In the genomic region with DNA sequence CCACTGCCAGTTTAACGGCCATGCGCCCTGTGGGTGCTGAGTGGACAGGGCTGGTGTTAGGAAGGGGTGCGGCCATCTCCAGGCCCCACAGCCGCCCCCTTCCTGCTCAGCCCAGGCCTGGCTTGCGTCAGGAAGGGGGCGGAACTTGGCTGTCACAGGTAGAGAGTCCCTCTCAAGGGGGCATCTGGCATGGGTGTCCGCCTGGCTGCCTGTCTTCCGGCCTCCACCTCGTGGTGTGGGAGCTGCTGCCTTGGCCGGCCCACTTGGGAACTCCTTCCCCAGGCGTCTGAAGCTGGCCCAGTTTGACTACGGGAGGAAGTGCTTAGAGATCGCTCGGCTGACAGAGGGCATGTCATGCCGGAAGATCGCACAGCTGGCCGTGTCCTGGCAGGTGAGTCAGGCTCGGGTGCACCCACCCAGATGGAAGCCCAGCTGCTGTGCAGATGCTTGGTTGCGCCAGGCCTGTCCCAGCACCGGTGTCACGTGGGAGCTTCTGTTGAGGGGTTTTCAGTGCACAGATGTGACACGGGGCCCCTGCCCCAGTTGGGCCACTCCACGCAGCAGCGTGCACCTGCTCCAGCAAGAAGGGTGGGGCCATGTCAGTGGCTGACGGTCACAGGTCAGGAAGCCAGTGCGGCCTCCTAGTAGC, we compare ENCODE assay signal across 1 cellular context.
TF ChIP-seq lines count a peak whose summit lies in the region.

No MANE protein-coding gene starts in this region.

TF ChIP-seq in HepG2, 621 proteins besides CTCF, POLR2A, EP300 and RAD21 (continues in another document):
- TF ChIP-seq NR1H2 (CRISPR knock-in tag; IDR thresholded peaks at IDR 0.05; ENCODE audit: borderline replicate concordance, low read depth) (no peak), SPEN (CRISPR knock-in tag; IDR thresholded peaks at IDR 0.05; ENCODE audit: low read depth) (peak; percentile 25; the same call in 1 of the 2 replicates), ZEB1 (IDR thresholded peaks at IDR 0.05; ENCODE audit: insufficient replicate concordance, low read depth) (peak; percentile 79), ZNF326 (CRISPR knock-in tag; IDR thresholded peaks at IDR 0.05; ENCODE audit: borderline replicate concordance) (no peak), ZNF383 (CRISPR knock-in tag; IDR thresholded peaks at IDR 0.05; ENCODE audit: borderline replicate concordance) (no peak), NFYC (CRISPR knock-in tag; IDR thresholded peaks at IDR 0.05) (0 out of 2 replicates have a peak, but pooled peaks have one; percentile 21), MIER3 (CRISPR knock-in tag; IDR thresholded peaks at IDR 0.05; ENCODE audit: borderline replicate concordance) (no peak), SALL2 (CRISPR knock-in tag; IDR thresholded peaks at IDR 0.05) (no peak), CEBPB (IDR thresholded peaks at IDR 0.05; ENCODE audit: borderline replicate concordance, low read depth, low read length) (peak; percentile 13; the same call in 1 of the 2 replicates), SAP130 (CRISPR knock-in tag; IDR thresholded peaks at IDR 0.05; ENCODE audit: low read depth) (peak; percentile 74), ARNT (IDR thresholded peaks at IDR 0.05) (no peak), ZBTB1 (CRISPR knock-in tag; IDR thresholded peaks at IDR 0.05; ENCODE audit: borderline replicate concordance) (no peak), THAP11 (CRISPR knock-in tag; IDR thresholded peaks at IDR 0.05) (peak; percentile 51; the same call in 1 of the 2 replicates), MIER2 (CRISPR knock-in tag; IDR thresholded peaks at IDR 0.05) (0 out of 2 replicates have a peak, but pooled peaks have one; percentile 12), ZNF225 (CRISPR knock-in tag; IDR thresholded peaks at IDR 0.05) (0 out of 2 replicates have a peak, but pooled peaks have one; percentile 49), TBL1XR1 (IDR thresholded peaks at IDR 0.05; ENCODE audit: borderline replicate concordance, low read length, partially characterized antibody) (no peak), ZNF274 (CRISPR knock-in tag; IDR thresholded peaks at IDR 0.05) (peak; percentile 55), MATR3 (CRISPR knock-in tag; IDR thresholded peaks at IDR 0.05) (no peak), ARNTL (CRISPR knock-in tag; IDR thresholded peaks at IDR 0.05) (0 out of 2 replicates have a peak, but pooled peaks have one; percentile 47), ZNF335 (CRISPR knock-in tag; IDR thresholded peaks at IDR 0.05) (peak; percentile 98), ZBTB7A (CRISPR knock-in tag; IDR thresholded peaks at IDR 0.05) (peak; percentile 58; the same call in 1 of the 2 replicates), KDM3A (CRISPR knock-in tag; IDR thresholded peaks at IDR 0.05; ENCODE audit: low read depth) (no peak), ZNF468 (CRISPR knock-in tag; IDR thresholded peaks at IDR 0.05) (no peak)
- TF ChIP-seq, protein P1, sequence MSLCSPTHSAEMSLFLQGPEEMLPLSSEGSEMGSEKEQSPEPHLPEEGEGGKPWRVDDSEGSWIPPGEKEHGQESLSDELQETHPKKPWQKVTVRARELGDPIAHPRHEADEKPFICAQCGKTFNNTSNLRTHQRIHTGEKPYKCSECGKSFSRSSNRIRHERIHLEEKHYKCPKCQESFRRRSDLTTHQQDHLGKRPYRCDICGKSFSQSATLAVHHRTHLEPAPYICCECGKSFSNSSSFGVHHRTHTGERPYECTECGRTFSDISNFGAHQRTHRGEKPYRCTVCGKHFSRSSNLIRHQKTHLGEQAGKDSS (CRISPR knock-in tag; IDR thresholded peaks at IDR 0.05; ENCODE audit: borderline replicate concordance, low read depth): no peak
- TF ChIP-seq, protein P2, sequence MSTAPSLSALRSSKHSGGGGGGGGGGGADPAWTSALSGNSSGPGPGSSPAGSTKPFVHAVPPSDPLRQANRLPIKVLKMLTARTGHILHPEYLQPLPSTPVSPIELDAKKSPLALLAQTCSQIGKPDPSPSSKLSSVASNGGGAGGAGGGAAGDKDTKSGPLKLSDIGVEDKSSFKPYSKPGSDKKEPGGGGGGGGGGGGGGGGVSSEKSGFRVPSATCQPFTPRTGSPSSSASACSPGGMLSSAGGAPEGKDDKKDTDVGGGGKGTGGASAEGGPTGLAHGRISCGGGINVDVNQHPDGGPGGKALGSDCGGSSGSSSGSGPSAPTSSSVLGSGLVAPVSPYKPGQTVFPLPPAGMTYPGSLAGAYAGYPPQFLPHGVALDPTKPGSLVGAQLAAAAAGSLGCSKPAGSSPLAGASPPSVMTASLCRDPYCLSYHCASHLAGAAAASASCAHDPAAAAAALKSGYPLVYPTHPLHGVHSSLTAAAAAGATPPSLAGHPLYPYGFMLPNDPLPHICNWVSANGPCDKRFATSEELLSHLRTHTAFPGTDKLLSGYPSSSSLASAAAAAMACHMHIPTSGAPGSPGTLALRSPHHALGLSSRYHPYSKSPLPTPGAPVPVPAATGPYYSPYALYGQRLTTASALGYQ (CRISPR knock-in tag; IDR thresholded peaks at IDR 0.05): no peak
- TF ChIP-seq, protein P3, sequence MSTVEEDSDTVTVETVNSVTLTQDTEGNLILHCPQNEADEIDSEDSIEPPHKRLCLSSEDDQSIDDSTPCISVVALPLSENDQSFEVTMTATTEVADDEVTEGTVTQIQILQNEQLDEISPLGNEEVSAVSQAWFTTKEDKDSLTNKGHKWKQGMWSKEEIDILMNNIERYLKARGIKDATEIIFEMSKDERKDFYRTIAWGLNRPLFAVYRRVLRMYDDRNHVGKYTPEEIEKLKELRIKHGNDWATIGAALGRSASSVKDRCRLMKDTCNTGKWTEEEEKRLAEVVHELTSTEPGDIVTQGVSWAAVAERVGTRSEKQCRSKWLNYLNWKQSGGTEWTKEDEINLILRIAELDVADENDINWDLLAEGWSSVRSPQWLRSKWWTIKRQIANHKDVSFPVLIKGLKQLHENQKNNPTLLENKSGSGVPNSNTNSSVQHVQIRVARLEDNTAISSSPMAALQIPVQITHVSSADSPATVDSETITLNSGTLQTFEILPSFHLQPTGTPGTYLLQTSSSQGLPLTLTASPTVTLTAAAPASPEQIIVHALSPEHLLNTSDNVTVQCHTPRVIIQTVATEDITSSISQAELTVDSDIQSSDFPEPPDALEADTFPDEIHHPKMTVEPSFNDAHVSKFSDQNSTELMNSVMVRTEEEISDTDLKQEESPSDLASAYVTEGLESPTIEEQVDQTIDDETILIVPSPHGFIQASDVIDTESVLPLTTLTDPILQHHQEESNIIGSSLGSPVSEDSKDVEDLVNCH (CRISPR knock-in tag; IDR thresholded peaks at IDR 0.05): no peak
- TF ChIP-seq, protein P4, sequence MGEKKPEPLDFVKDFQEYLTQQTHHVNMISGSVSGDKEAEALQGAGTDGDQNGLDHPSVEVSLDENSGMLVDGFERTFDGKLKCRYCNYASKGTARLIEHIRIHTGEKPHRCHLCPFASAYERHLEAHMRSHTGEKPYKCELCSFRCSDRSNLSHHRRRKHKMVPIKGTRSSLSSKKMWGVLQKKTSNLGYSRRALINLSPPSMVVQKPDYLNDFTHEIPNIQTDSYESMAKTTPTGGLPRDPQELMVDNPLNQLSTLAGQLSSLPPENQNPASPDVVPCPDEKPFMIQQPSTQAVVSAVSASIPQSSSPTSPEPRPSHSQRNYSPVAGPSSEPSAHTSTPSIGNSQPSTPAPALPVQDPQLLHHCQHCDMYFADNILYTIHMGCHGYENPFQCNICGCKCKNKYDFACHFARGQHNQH (CRISPR knock-in tag; IDR thresholded peaks at IDR 0.05): peak; percentile 71; the same call in 1 of the 2 replicates
- TF ChIP-seq, protein P5, sequence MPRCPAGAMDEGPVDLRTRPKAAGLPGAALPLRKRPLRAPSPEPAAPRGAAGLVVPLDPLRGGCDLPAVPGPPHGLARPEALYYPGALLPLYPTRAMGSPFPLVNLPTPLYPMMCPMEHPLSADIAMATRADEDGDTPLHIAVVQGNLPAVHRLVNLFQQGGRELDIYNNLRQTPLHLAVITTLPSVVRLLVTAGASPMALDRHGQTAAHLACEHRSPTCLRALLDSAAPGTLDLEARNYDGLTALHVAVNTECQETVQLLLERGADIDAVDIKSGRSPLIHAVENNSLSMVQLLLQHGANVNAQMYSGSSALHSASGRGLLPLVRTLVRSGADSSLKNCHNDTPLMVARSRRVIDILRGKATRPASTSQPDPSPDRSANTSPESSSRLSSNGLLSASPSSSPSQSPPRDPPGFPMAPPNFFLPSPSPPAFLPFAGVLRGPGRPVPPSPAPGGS (CRISPR knock-in tag; IDR thresholded peaks at IDR 0.05): no peak; the same call in 1 of the 2 replicates
- TF ChIP-seq, protein P6, sequence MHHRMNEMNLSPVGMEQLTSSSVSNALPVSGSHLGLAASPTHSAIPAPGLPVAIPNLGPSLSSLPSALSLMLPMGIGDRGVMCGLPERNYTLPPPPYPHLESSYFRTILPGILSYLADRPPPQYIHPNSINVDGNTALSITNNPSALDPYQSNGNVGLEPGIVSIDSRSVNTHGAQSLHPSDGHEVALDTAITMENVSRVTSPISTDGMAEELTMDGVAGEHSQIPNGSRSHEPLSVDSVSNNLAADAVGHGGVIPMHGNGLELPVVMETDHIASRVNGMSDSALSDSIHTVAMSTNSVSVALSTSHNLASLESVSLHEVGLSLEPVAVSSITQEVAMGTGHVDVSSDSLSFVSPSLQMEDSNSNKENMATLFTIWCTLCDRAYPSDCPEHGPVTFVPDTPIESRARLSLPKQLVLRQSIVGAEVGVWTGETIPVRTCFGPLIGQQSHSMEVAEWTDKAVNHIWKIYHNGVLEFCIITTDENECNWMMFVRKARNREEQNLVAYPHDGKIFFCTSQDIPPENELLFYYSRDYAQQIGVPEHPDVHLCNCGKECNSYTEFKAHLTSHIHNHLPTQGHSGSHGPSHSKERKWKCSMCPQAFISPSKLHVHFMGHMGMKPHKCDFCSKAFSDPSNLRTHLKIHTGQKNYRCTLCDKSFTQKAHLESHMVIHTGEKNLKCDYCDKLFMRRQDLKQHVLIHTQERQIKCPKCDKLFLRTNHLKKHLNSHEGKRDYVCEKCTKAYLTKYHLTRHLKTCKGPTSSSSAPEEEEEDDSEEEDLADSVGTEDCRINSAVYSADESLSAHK (CRISPR knock-in tag; IDR thresholded peaks at IDR 0.05; ENCODE audit: borderline replicate concordance): no peak
- TF ChIP-seq, protein P7, sequence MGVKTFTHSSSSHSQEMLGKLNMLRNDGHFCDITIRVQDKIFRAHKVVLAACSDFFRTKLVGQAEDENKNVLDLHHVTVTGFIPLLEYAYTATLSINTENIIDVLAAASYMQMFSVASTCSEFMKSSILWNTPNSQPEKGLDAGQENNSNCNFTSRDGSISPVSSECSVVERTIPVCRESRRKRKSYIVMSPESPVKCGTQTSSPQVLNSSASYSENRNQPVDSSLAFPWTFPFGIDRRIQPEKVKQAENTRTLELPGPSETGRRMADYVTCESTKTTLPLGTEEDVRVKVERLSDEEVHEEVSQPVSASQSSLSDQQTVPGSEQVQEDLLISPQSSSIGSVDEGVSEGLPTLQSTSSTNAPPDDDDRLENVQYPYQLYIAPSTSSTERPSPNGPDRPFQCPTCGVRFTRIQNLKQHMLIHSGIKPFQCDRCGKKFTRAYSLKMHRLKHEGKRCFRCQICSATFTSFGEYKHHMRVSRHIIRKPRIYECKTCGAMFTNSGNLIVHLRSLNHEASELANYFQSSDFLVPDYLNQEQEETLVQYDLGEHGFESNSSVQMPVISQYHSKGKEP (CRISPR knock-in tag; IDR thresholded peaks at IDR 0.05): no peak
- TF ChIP-seq, protein P8, sequence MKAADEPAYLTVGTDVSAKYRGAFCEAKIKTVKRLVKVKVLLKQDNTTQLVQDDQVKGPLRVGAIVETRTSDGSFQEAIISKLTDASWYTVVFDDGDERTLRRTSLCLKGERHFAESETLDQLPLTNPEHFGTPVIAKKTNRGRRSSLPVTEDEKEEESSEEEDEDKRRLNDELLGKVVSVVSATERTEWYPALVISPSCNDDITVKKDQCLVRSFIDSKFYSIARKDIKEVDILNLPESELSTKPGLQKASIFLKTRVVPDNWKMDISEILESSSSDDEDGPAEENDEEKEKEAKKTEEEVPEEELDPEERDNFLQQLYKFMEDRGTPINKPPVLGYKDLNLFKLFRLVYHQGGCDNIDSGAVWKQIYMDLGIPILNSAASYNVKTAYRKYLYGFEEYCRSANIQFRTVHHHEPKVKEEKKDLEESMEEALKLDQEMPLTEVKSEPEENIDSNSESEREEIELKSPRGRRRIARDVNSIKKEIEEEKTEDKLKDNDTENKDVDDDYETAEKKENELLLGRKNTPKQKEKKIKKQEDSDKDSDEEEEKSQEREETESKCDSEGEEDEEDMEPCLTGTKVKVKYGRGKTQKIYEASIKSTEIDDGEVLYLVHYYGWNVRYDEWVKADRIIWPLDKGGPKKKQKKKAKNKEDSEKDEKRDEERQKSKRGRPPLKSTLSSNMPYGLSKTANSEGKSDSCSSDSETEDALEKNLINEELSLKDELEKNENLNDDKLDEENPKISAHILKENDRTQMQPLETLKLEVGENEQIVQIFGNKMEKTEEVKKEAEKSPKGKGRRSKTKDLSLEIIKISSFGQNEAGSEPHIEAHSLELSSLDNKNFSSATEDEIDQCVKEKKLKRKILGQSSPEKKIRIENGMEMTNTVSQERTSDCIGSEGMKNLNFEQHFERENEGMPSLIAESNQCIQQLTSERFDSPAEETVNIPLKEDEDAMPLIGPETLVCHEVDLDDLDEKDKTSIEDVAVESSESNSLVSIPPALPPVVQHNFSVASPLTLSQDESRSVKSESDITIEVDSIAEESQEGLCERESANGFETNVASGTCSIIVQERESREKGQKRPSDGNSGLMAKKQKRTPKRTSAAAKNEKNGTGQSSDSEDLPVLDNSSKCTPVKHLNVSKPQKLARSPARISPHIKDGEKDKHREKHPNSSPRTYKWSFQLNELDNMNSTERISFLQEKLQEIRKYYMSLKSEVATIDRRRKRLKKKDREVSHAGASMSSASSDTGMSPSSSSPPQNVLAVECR (CRISPR knock-in tag; IDR thresholded peaks at IDR 0.05; ENCODE audit: borderline replicate concordance): peak; percentile 57; the same call in 1 of the 2 replicates
- TF ChIP-seq, protein P9, sequence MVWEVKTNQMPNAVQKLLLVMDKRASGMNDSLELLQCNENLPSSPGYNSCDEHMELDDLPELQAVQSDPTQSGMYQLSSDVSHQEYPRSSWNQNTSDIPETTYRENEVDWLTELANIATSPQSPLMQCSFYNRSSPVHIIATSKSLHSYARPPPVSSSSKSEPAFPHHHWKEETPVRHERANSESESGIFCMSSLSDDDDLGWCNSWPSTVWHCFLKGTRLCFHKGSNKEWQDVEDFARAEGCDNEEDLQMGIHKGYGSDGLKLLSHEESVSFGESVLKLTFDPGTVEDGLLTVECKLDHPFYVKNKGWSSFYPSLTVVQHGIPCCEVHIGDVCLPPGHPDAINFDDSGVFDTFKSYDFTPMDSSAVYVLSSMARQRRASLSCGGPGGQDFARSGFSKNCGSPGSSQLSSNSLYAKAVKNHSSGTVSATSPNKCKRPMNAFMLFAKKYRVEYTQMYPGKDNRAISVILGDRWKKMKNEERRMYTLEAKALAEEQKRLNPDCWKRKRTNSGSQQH (CRISPR knock-in tag; IDR thresholded peaks at IDR 0.05; ENCODE audit: low read depth): peak; percentile 69; the same call in 1 of the 2 replicates
